ENCODE assay signal across 8 cellular contexts in the genomic region with DNA sequence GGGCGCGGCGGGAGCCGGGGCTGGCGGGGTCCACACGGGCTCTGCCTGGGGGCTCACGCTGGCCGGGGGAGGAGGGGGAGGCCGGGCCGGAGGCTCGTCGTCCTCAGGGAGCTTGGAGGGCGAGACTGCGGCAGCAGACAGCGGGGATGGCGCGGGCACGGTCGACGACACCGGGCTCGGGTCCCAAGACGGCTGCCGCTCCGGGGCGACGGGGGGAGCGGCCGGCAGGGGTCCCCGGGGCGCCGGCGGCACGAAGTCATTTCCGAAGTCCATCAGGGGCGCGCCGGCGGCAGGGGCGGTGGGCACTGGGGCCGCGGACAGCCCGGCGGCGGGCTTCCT. TPM values are rescaled to one million over a fixed set of nuclear protein-coding genes. Genes with fewer than 3 reads are reported as not detected.
A peak's percentile ranks its signal among the peaks of the same experiment; 100 is the strongest.
DNase-seq lines count a peak whose midpoint lies in the region; ATAC-seq and TF ChIP-seq lines count a peak whose summit lies in the region.

No MANE protein-coding gene starts in this region.

- peak overlapping the region; percentile 97 to 100 (median 99) for H3K4me3 Mint-ChIP-seq in CD8-positive, alpha-beta memory T cell
- peak overlapping the region; percentile 98 for H3K4me3 Mint-ChIP-seq in type B pancreatic cell

- peaks cover 71 to 82% (median 81%) of the 10 kb centered on the region in 3 donors for H3K4me1 Mint-ChIP-seq in CD8-positive, alpha-beta memory T cell
- peaks cover 38% of the 10 kb centered on the region for H3K4me1 Mint-ChIP-seq in type B pancreatic cell (ENCODE audit: unreplicated experiment)

- H3K4me1 ChIP-seq in CD8-positive, alpha-beta memory T cell (ENCODE audit: insufficient read depth, low read length), result peaks cover 59% of the 10 kb centered on the region
- H3K4me1 ChIP-seq in ascending aorta (peaks cover 2 to 19% of the 10 kb centered on the region in 2 donors), liver (ENCODE audit: control insufficient read depth in 4 of 4, insufficient read depth in 4 of 4, low read length in 3 of 4) (peaks cover 2 to 13% (median 4%) of the 10 kb centered on the region in 4 donors)

- intact Hi-C loops in ascending aorta (cut with DNase I), result loop anchor here (1.0 to 10.0 kb wide), 7 partner anchors 35 to 1079 kb away; a partner anchor contains a TSS

- no peaks in the 10 kb centered on the region for H3K27me3 ChIP-seq in CD8-positive, alpha-beta memory T cell (ENCODE audit: insufficient read depth, low read length, poor library complexity, severe bottlenecking)
- H3K27me3 ChIP-seq in ascending aorta (no peaks in the 10 kb centered on the region), liver (ENCODE audit: control insufficient read depth in 4 of 4, insufficient read depth in 4 of 4, low read length in 3 of 4) (no peaks in the 10 kb centered on the region)

- peaks cover 0 to 18% (median 0%) of the 10 kb centered on the region in 3 donors for H3K36me3 Mint-ChIP-seq in CD8-positive, alpha-beta memory T cell
- no peaks in the 10 kb centered on the region for H3K36me3 Mint-ChIP-seq in type B pancreatic cell

- peak overlapping the region in 6 of 8 donors; percentile 91 to 100 (median 99) for H3K27ac Mint-ChIP-seq in CD8-positive, alpha-beta memory T cell
- peak overlapping the region; percentile 99 for H3K27ac Mint-ChIP-seq in type B pancreatic cell

- TF ChIP-seq CTCF in ascending aorta (IDR thresholded peaks at IDR 0.05) (no peak), liver (IDR thresholded peaks at IDR 0.05; ENCODE audit: low read depth, low read length, missing input control) (no peak), type B pancreatic cell (conservative IDR thresholded peaks at IDR 0.05) (no peak)

- ATAC-seq in HG03097 (IDR thresholded peaks at IDR 0.05; ENCODE audit: low FRiP score, unreplicated experiment) (peak; percentile 0), GM21423 (IDR thresholded peaks at IDR 0.05; ENCODE audit: unreplicated experiment) (no peak)

- TF ChIP-seq RAD21 in liver (IDR thresholded peaks at IDR 0.05), result no peak

- peak overlapping the region; percentile 93 for H3K27ac ChIP-seq in CD8-positive, alpha-beta memory T cell (ENCODE audit: low read depth, low read length)
- peak overlapping the region; percentile 95 to 96 for H3K27ac ChIP-seq in ascending aorta
- peak overlapping the region; percentile 75 to 93 for H3K27ac ChIP-seq in liver (ENCODE audit: low read depth in 1 of 2, low read length in 2 of 2)

- no peaks in the 10 kb centered on the region for H3K36me3 ChIP-seq in CD8-positive, alpha-beta memory T cell (ENCODE audit: insufficient read depth, low read length)
- H3K36me3 ChIP-seq in ascending aorta (no peaks in the 10 kb centered on the region), liver (ENCODE audit: control insufficient read depth in 4 of 4, insufficient read depth in 3 of 4, low read depth in 1 of 4, low read length in 3 of 4) (no peaks in the 10 kb centered on the region)

- 3% methylated on average over 45 of the region's 45 CpGs for WGBS in liver

- POLR2A ChIA-PET in CD8-positive, alpha-beta memory T cell (lab: Charles Lee), result interaction anchor here (0.6 to 1.6 kb wide), 12 partner anchors 16 to 491 kb away, joined by 3 to 11 read pairs (median 3); a partner anchor contains a TSS

- H3K4me3 ChIP-seq in CD8-positive, alpha-beta memory T cell (ENCODE audit: low read length), result peak overlapping the region; percentile 94
- H3K4me3 ChIP-seq in ascending aorta, result peak overlapping the region; percentile 79 to 90
- peak overlapping the region; percentile 38 to 79 (median 48) for H3K4me3 ChIP-seq in liver (ENCODE audit: low read depth in 1 of 3, low read length in 3 of 3)

- peak overlapping the region in 1 of 2 donors; percentile 28 for H3K9ac ChIP-seq in liver (ENCODE audit: low read depth in 1 of 2, low read length in 2 of 2)

- H3K9me3 ChIP-seq in CD8-positive, alpha-beta memory T cell (ENCODE audit: low read length), result no peaks in the 10 kb centered on the region
- H3K9me3 ChIP-seq in ascending aorta, result no peaks in the 10 kb centered on the region
- H3K9me3 ChIP-seq in liver (ENCODE audit: control insufficient read depth in 4 of 4, low read length in 3 of 4), result no peaks in the 10 kb centered on the region

- CTCF ChIA-PET in CD8-positive, alpha-beta memory T cell (lab: Charles Lee), result interaction anchor here (0.9 to 2.7 kb wide), 13 partner anchors 9 to 176 kb away, joined by 3 to 13 read pairs (median 4); no protein-coding TSS in a partner anchor

- no peak for DNase-seq in CD8-positive, alpha-beta memory T cell
- DNase-seq in ascending aorta (ENCODE audit: low spot score in 2 of 2), result no peak
- DNase-seq in type B pancreatic cell (ENCODE audit: extremely low spot score, unreplicated experiment), result no peak
- no peak for DNase-seq in AML-193 (lab: John Stamatoyannopoulos, UW)
- DNase-seq in dermis blood vessel endothelial cell, result no peak

- peaks cover 0 to 3% of the 10 kb centered on the region in 2 donors for H3K27me3 Mint-ChIP-seq in CD8-positive, alpha-beta memory T cell
- H3K27me3 Mint-ChIP-seq in type B pancreatic cell, result no peaks in the 10 kb centered on the region

- no peaks in the 10 kb centered on the region for H3K9me3 Mint-ChIP-seq in CD8-positive, alpha-beta memory T cell
- H3K9me3 Mint-ChIP-seq in type B pancreatic cell, result no peaks in the 10 kb centered on the region

TF ChIP-seq in liver, 16 proteins besides CTCF, POLR2A, EP300 and RAD21:
- no peak for TF ChIP-seq NR2F2 (IDR thresholded peaks at IDR 0.05)
- no peak for TF ChIP-seq EGR1 (IDR thresholded peaks at IDR 0.05; ENCODE audit: low read depth in 2 of 2)
- TF ChIP-seq, protein P1, sequence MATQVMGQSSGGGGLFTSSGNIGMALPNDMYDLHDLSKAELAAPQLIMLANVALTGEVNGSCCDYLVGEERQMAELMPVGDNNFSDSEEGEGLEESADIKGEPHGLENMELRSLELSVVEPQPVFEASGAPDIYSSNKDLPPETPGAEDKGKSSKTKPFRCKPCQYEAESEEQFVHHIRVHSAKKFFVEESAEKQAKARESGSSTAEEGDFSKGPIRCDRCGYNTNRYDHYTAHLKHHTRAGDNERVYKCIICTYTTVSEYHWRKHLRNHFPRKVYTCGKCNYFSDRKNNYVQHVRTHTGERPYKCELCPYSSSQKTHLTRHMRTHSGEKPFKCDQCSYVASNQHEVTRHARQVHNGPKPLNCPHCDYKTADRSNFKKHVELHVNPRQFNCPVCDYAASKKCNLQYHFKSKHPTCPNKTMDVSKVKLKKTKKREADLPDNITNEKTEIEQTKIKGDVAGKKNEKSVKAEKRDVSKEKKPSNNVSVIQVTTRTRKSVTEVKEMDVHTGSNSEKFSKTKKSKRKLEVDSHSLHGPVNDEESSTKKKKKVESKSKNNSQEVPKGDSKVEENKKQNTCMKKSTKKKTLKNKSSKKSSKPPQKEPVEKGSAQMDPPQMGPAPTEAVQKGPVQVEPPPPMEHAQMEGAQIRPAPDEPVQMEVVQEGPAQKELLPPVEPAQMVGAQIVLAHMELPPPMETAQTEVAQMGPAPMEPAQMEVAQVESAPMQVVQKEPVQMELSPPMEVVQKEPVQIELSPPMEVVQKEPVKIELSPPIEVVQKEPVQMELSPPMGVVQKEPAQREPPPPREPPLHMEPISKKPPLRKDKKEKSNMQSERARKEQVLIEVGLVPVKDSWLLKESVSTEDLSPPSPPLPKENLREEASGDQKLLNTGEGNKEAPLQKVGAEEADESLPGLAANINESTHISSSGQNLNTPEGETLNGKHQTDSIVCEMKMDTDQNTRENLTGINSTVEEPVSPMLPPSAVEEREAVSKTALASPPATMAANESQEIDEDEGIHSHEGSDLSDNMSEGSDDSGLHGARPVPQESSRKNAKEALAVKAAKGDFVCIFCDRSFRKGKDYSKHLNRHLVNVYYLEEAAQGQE (IDR thresholded peaks at IDR 0.05), result no peak
- TF ChIP-seq, protein P2, sequence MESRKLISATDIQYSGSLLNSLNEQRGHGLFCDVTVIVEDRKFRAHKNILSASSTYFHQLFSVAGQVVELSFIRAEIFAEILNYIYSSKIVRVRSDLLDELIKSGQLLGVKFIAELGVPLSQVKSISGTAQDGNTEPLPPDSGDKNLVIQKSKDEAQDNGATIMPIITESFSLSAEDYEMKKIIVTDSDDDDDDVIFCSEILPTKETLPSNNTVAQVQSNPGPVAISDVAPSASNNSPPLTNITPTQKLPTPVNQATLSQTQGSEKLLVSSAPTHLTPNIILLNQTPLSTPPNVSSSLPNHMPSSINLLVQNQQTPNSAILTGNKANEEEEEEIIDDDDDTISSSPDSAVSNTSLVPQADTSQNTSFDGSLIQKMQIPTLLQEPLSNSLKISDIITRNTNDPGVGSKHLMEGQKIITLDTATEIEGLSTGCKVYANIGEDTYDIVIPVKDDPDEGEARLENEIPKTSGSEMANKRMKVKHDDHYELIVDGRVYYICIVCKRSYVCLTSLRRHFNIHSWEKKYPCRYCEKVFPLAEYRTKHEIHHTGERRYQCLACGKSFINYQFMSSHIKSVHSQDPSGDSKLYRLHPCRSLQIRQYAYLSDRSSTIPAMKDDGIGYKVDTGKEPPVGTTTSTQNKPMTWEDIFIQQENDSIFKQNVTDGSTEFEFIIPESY (IDR thresholded peaks at IDR 0.05), result no peak
- no peak for TF ChIP-seq JUND (IDR thresholded peaks at IDR 0.05)
- no peak for TF ChIP-seq TAF1 (conservative IDR thresholded peaks at IDR 0.05)
- no peak for TF ChIP-seq SP1 (IDR thresholded peaks at IDR 0.05)
- TF ChIP-seq HNF4G (IDR thresholded peaks at IDR 0.05), result no peak
- TF ChIP-seq FOXA1 (IDR thresholded peaks at IDR 0.05), result no peak
- no peak for TF ChIP-seq HNF4A (conservative IDR thresholded peaks at IDR 0.05)

RNA-seq across cellular contexts. Expression of a gene that starts 0.5 kb away (rescaled TPM):
- total RNA-seq in CD8-positive, alpha-beta memory T cell, result 100 to 1,000 TPM; 105 to 110 TPM
- 100 TPM for polyA plus RNA-seq in CD8-positive, alpha-beta memory T cell
- total RNA-seq in ascending aorta (296 TPM), liver (100 to 1,000 TPM in 1 of 2 donors, 10 to 100 TPM in 1; 73.5 to 213 TPM), type B pancreatic cell (ENCODE audit: low replicate concordance) (187 and 222 TPM in 2 replicates), dermis blood vessel endothelial cell (118 and 312 TPM in 2 replicates)
- 100 to 1,000 TPM in 1 of 2 donors, 10 to 100 TPM in 1; 88.8 to 348 TPM for polyA plus RNA-seq in liver
